In the genomic region with DNA sequence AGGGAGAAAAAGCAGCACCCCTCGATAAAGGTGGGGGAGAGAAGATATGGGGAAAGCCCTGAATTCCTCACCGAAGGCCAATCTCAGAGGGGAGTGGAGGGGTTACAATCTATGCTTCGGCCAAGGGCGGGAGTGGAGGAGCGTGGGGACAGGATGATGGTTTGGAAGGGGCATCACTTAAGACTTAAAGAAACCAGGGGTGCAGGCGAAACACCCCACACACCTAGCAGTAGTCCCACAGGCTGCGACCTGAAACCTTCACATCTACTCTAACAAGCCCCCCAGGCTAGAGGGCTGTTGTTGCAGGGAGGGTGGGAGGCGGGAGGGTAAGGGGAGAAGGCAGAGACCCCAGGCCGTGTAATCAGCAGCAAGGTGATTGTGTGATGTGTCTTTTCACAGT, we compare ENCODE assay signal across 7 cellular contexts. TPM values are rescaled to one million over a fixed set of nuclear protein-coding genes. Genes with fewer than 3 reads are reported as not detected.
DNase-seq lines count a peak whose midpoint lies in the region; ATAC-seq and TF ChIP-seq lines count a peak whose summit lies in the region.
"Not testable (repeated sequence)": the region's sequence is repeated elsewhere in the genome, so short reads cannot be mapped to it uniquely, and the experiment has no call there.

No MANE protein-coding gene starts in this region.

- ATAC-seq in activated naive CD4-positive, alpha-beta T cell treated with anti-CD3 and anti-CD28 coated beads, Interleukin-2, amount 50 U/mL, for 72 hours; left lobe of liver: not testable (repeated sequence)

- CTCF ChIA-PET in activated CD4-positive, alpha-beta memory T cell treated with anti-CD3 and anti-CD28 coated beads for 36 hours (lab: Charles Lee) = not testable (repeated sequence)

- not testable (repeated sequence) for H3K4me3 Mint-ChIP-seq in HFFc6; activated CD4-positive, alpha-beta memory T cell treated with anti-CD3 and anti-CD28 coated beads for 36 hours; neural crest cell; type B pancreatic cell

- POLR2A ChIA-PET in activated CD4-positive, alpha-beta memory T cell treated with anti-CD3 and anti-CD28 coated beads for 36 hours (lab: Charles Lee) = not testable (repeated sequence)

- DNase-seq in HFFc6; activated CD4-positive, alpha-beta memory T cell treated with anti-CD3 and anti-CD28 coated beads for 36 hours; cardiac muscle cell (ENCODE audit: low read depth in 1 of 2, low spot score in 1 of 2); neural crest cell (ENCODE audit: low read depth, low spot score); type B pancreatic cell (ENCODE audit: extremely low spot score, unreplicated experiment): not testable (repeated sequence)
- DNase-seq in activated naive CD4-positive, alpha-beta T cell treated with anti-CD3 and anti-CD28 coated beads, Interleukin-2, amount 50 U/mL, for 72 hours (ENCODE audit: low spot score in 2 of 2) = peak in 1 of 2 donors; percentile 9
- peak; percentile 31 for DNase-seq in left lobe of liver (ENCODE audit: low spot score)

- H3K27me3 Mint-ChIP-seq in HFFc6 (ENCODE audit: insufficient read depth); activated CD4-positive, alpha-beta memory T cell treated with anti-CD3 and anti-CD28 coated beads for 36 hours; neural crest cell (ENCODE audit: low read depth); type B pancreatic cell: not testable (repeated sequence)

- H3K36me3 Mint-ChIP-seq in HFFc6 (ENCODE audit: low read depth) = peaks cover 32% of the 10 kb centered on the region
- H3K36me3 Mint-ChIP-seq in activated CD4-positive, alpha-beta memory T cell treated with anti-CD3 and anti-CD28 coated beads for 36 hours = peaks cover 18% of the 10 kb centered on the region
- H3K36me3 Mint-ChIP-seq in activated naive CD4-positive, alpha-beta T cell treated with anti-CD3 and anti-CD28 coated beads, Interleukin-2, amount 50 U/mL, for 72 hours; neural crest cell (ENCODE audit: low read depth): not testable (repeated sequence)
- peaks cover 12% of the 10 kb centered on the region for H3K36me3 Mint-ChIP-seq in type B pancreatic cell

- intact Hi-C loops in activated CD4-positive, alpha-beta memory T cell treated with anti-CD3 and anti-CD28 coated beads for 36 hours (cut with micrococcal nuclease) = not testable (repeated sequence)

- peak overlapping the region; percentile 36; the same call in 1 of the 2 replicates for H3K27ac Mint-ChIP-seq in HFFc6
- peak overlapping the region; percentile 64 for H3K27ac Mint-ChIP-seq in activated CD4-positive, alpha-beta memory T cell treated with anti-CD3 and anti-CD28 coated beads for 36 hours
- peak overlapping the region; percentile 31 to 45 for H3K27ac Mint-ChIP-seq in activated naive CD4-positive, alpha-beta T cell treated with anti-CD3 and anti-CD28 coated beads, Interleukin-2, amount 50 U/mL, for 72 hours
- peak overlapping the region; percentile 81 for H3K27ac Mint-ChIP-seq in neural crest cell (ENCODE audit: unreplicated experiment)
- peak overlapping the region; percentile 32 for H3K27ac Mint-ChIP-seq in type B pancreatic cell

- H3K4me1 Mint-ChIP-seq in HFFc6 (ENCODE audit: low read depth) = peaks cover 20% of the 10 kb centered on the region
- H3K4me1 Mint-ChIP-seq in activated CD4-positive, alpha-beta memory T cell treated with anti-CD3 and anti-CD28 coated beads for 36 hours (ENCODE audit: low read depth) = peaks cover 20% of the 10 kb centered on the region
- peaks cover 16% of the 10 kb centered on the region for H3K4me1 Mint-ChIP-seq in neural crest cell
- peaks cover 17% of the 10 kb centered on the region for H3K4me1 Mint-ChIP-seq in type B pancreatic cell (ENCODE audit: unreplicated experiment)

- not testable (repeated sequence) for H3K4me3 ChIP-seq in cardiac muscle cell

- peak overlapping the region; percentile 85 for H3K27ac ChIP-seq in cardiac muscle cell

- peaks cover 20% of the 10 kb centered on the region for H3K4me1 ChIP-seq in cardiac muscle cell (ENCODE audit: low read depth)

- TF ChIP-seq CTCF in HFFc6 (IDR thresholded peaks at IDR 0.05); cardiac muscle cell (IDR thresholded peaks at IDR 0.05; ENCODE audit: low read depth, low read length); neural crest cell (conservative IDR thresholded peaks at IDR 0.05); type B pancreatic cell (conservative IDR thresholded peaks at IDR 0.05): not testable (repeated sequence)

- not testable (repeated sequence) for H3K9me3 Mint-ChIP-seq in HFFc6; activated CD4-positive, alpha-beta memory T cell treated with anti-CD3 and anti-CD28 coated beads for 36 hours; activated naive CD4-positive, alpha-beta T cell treated with anti-CD3 and anti-CD28 coated beads, Interleukin-2, amount 50 U/mL, for 72 hours; neural crest cell; type B pancreatic cell

- H3K9me3 ChIP-seq in cardiac muscle cell (ENCODE audit: low read depth) = not testable (repeated sequence)

- H3K36me3 ChIP-seq in cardiac muscle cell = not testable (repeated sequence)

- not testable (repeated sequence) for H3K27me3 ChIP-seq in cardiac muscle cell

RNA-seq across cellular contexts. Expression of a gene that starts 30.9 kb away (rescaled TPM):
- total RNA-seq in HFFc6 (2021; fragmentation: NEBNext Ultra II Directional; extraction: Animal tissue kit (Norgen Biotek cat#: 25700)) = 100 to 1,000 TPM; 192 to 242 (median 210) TPM
- total RNA-seq in activated CD4-positive, alpha-beta memory T cell treated with anti-CD3 and anti-CD28 coated beads for 36 hours = 100 to 1,000 TPM; 167 to 172 TPM
- 100 to 1,000 TPM; 152 to 221 TPM for total RNA-seq in activated naive CD4-positive, alpha-beta T cell treated with anti-CD3 and anti-CD28 coated beads, Interleukin-2, amount 50 U/mL, for 72 hours
- total RNA-seq in cardiac muscle cell (64.0 and 126 TPM in 2 replicates), left lobe of liver (30.9 TPM), neural crest cell (147 and 177 TPM in 2 replicates), type B pancreatic cell (ENCODE audit: low replicate concordance) (90.5 and 117 TPM in 2 replicates)
- polyA plus RNA-seq in cardiac muscle cell = 164 and 173 TPM in 2 replicates
